Comparison of ENCODE assay signal across 17 cellular contexts in the genomic region with DNA sequence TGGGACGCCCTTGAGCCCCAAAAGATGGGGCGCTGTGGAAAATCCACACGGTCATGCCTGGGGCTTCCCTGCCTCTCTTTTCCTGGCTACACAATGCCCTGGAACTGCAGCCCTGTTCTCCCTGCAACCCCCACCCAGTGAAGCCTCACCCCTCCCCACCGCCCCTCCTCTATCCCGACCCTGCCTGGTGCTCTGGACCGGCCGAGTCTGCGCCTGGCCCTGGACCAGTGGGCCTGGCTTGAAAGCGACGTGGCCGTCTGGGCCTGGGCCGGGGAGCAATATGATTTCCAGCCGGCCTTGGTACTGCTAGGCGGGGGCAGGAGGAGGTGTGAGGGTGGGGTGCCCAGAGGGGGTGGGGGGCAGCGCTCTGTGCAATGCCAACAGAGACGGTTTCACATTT.
"Had no signal": no experiment of that assay in that cellular context is flagged by ENCODE, and none has a peak within 500 bp of the region (broad histone marks: within the 10 kb centered on the region; RNA-seq: fewer than 3 reads in every experiment).

No MANE protein-coding gene starts in this region.

- H3K27ac ChIP-seq: left lung, neutrophil, tibial artery, upper lobe of left lung, vagina had no signal

- H3K9me3 ChIP-seq: left lung, neutrophil, tibial artery, upper lobe of left lung, vagina had no signal

- H3K36me3 ChIP-seq: left lung, neutrophil, tibial artery, upper lobe of left lung, vagina had no signal

- H3K4me2 ChIP-seq: smooth muscle cell had no signal

- H3K4me3 ChIP-seq: left lung, lung, smooth muscle cell, tibial artery, upper lobe of left lung, vagina had no signal

- DNase-seq: cortex of kidney; effector memory CD4-positive, alpha-beta T cell; islet precursor cell; mesendoderm; naive B cell; posterior cingulate gyrus; stimulated activated CD4-positive, alpha-beta T cell treated with anti-CD3 and anti-CD28 coated beads, Interleukin-4, amount 100 ng/mL, for 1 hour; stimulated activated CD8-positive, alpha-beta memory T cell treated with anti-CD3 and anti-CD28 coated beads, Interleukin-4, amount 100 ng/mL, for 48 hours had no signal

- ATAC-seq: esophagus mucosa; left lung; stimulated activated effector memory CD8-positive, alpha-beta T cell treated with anti-CD3 and anti-CD28 coated beads, Interleukin-12 subunit alpha, Interleukin-12 subunit beta, amount 100 ng/mL, for 72 hours had no signal

- H3K27me3 ChIP-seq: vagina had no signal
